In the genomic region with DNA sequence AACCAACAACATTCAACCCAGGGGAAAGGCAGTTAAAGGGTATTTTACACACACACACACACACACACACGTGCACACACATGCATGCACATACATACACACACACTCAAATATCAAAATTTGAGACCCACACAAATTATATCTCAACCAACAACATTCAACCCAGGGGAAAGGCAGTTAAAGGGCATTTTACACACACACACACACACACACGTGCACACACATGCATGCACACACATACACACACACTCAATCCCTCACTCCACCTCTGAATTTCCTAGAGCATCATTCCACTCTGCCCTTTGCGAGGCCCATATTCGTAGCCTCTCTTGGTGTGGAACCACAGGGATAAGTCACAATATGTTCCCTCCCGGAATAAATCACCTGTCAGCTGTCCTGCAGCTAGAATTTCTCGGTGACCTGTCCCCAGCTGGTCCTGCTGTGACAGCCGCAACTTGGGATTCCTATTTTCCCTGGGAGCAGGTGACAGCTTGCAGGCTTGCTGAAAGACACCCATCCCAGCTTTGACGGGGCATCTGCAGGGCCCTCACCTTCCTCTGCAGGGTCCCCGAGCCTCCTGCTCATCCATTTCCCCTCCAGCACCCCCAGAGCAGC, we compare ENCODE assay signal across 1 cellular context.
TF ChIP-seq lines count a peak whose summit lies in the region.

No MANE protein-coding gene starts in this region.

TF ChIP-seq in H1, 55 proteins besides CTCF, POLR2A, EP300 and RAD21 (continued from another document):
- TF ChIP-seq, protein P1, sequence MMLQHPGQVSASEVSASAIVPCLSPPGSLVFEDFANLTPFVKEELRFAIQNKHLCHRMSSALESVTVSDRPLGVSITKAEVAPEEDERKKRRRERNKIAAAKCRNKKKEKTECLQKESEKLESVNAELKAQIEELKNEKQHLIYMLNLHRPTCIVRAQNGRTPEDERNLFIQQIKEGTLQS (IDR thresholded peaks at IDR 0.05; ENCODE audit: insufficient read depth, low read depth, low read length) = no peak
- no peak for TF ChIP-seq FOSL1 (IDR thresholded peaks at IDR 0.05; ENCODE audit: insufficient read depth, low read depth, low read length)
- no peak for TF ChIP-seq YY1 (IDR thresholded peaks at IDR 0.05; ENCODE audit: low read depth, low read length)
- no peak for TF ChIP-seq SP4 (IDR thresholded peaks at IDR 0.05; ENCODE audit: low read length)
- TF ChIP-seq EGR1 (IDR thresholded peaks at IDR 0.05; ENCODE audit: borderline replicate concordance, low read depth, low read length) = no peak
- TF ChIP-seq RNF2 (IDR thresholded peaks at IDR 0.05; ENCODE audit: borderline replicate concordance, low read depth, low read length, missing control alignments, poor library complexity, severe bottlenecking) = no peak
